ENCODE assay signal across 1 cellular context in genomic region chr4:16032382-16032743, GRCh38.
TF ChIP-seq lines count a peak whose summit lies in the region.

No MANE protein-coding gene starts in this region.

TF ChIP-seq in GM23338, 12 proteins besides CTCF, POLR2A, EP300 and RAD21:
- no peak for TF ChIP-seq EZH2 (IDR thresholded peaks at IDR 0.05; ENCODE audit: low read depth, unreplicated experiment)
- TF ChIP-seq ZNF331 (CRISPR knock-in tag; IDR thresholded peaks at IDR 0.05; ENCODE audit: low read depth) = no peak
- no peak for TF ChIP-seq ZNF114 (CRISPR knock-in tag; IDR thresholded peaks at IDR 0.05)
- no peak for TF ChIP-seq REST (IDR thresholded peaks at IDR 0.05; ENCODE audit: unreplicated experiment)
- TF ChIP-seq, protein P1, sequence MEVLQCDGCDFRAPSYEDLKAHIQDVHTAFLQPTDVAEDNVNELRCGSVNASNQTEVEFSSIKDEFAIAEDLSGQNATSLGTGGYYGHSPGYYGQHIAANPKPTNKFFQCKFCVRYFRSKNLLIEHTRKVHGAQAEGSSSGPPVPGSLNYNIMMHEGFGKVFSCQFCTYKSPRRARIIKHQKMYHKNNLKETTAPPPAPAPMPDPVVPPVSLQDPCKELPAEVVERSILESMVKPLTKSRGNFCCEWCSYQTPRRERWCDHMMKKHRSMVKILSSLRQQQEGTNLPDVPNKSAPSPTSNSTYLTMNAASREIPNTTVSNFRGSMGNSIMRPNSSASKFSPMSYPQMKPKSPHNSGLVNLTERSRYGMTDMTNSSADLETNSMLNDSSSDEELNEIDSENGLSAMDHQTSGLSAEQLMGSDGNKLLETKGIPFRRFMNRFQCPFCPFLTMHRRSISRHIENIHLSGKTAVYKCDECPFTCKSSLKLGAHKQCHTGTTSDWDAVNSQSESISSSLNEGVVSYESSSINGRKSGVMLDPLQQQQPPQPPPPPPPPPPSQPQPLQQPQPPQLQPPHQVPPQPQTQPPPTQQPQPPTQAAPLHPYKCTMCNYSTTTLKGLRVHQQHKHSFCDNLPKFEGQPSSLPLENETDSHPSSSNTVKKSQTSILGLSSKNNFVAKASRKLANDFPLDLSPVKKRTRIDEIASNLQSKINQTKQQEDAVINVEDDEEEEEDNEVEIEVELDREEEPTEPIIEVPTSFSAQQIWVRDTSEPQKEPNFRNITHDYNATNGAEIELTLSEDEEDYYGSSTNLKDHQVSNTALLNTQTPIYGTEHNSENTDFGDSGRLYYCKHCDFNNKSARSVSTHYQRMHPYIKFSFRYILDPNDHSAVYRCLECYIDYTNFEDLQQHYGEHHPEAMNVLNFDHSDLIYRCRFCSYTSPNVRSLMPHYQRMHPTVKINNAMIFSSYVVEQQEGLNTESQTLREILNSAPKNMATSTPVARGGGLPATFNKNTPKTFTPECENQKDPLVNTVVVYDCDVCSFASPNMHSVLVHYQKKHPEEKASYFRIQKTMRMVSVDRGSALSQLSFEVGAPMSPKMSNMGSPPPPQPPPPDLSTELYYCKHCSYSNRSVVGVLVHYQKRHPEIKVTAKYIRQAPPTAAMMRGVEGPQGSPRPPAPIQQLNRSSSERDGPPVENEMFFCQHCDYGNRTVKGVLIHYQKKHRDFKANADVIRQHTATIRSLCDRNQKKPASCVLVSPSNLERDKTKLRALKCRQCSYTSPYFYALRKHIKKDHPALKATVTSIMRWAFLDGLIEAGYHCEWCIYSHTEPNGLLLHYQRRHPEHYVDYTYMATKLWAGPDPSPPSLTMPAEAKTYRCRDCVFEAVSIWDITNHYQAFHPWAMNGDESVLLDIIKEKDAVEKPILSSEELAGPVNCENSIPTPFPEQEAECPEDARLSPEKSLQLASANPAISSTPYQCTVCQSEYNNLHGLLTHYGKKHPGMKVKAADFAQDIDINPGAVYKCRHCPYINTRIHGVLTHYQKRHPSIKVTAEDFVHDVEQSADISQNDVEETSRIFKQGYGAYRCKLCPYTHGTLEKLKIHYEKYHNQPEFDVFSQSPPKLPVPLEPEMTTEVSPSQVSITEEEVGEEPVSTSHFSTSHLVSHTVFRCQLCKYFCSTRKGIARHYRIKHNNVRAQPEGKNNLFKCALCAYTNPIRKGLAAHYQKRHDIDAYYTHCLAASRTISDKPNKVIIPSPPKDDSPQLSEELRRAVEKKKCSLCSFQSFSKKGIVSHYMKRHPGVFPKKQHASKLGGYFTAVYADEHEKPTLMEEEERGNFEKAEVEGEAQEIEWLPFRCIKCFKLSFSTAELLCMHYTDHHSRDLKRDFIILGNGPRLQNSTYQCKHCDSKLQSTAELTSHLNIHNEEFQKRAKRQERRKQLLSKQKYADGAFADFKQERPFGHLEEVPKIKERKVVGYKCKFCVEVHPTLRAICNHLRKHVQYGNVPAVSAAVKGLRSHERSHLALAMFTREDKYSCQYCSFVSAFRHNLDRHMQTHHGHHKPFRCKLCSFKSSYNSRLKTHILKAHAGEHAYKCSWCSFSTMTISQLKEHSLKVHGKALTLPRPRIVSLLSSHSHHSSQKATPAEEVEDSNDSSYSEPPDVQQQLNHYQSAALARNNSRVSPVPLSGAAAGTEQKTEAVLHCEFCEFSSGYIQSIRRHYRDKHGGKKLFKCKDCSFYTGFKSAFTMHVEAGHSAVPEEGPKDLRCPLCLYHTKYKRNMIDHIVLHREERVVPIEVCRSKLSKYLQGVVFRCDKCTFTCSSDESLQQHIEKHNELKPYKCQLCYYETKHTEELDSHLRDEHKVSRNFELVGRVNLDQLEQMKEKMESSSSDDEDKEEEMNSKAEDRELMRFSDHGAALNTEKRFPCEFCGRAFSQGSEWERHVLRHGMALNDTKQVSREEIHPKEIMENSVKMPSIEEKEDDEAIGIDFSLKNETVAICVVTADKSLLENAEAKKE (CRISPR knock-in tag; IDR thresholded peaks at IDR 0.05) = no peak
- no peak for TF ChIP-seq CREB1 (CRISPR knock-in tag; IDR thresholded peaks at IDR 0.05; ENCODE audit: low read depth)
- TF ChIP-seq STAT1 (IDR thresholded peaks at IDR 0.05; ENCODE audit: unreplicated experiment) = no peak
- TF ChIP-seq EZH2phosphoT487 (IDR thresholded peaks at IDR 0.05; ENCODE audit: unreplicated experiment) = no peak
- TF ChIP-seq JUNB (IDR thresholded peaks at IDR 0.05; ENCODE audit: unreplicated experiment) = no peak
- no peak for TF ChIP-seq NANOG (IDR thresholded peaks at IDR 0.05; ENCODE audit: borderline replicate concordance)
- no peak for TF ChIP-seq POLR2AphosphoS5 (IDR thresholded peaks at IDR 0.05; ENCODE audit: low read depth)
